In the genomic region with DNA sequence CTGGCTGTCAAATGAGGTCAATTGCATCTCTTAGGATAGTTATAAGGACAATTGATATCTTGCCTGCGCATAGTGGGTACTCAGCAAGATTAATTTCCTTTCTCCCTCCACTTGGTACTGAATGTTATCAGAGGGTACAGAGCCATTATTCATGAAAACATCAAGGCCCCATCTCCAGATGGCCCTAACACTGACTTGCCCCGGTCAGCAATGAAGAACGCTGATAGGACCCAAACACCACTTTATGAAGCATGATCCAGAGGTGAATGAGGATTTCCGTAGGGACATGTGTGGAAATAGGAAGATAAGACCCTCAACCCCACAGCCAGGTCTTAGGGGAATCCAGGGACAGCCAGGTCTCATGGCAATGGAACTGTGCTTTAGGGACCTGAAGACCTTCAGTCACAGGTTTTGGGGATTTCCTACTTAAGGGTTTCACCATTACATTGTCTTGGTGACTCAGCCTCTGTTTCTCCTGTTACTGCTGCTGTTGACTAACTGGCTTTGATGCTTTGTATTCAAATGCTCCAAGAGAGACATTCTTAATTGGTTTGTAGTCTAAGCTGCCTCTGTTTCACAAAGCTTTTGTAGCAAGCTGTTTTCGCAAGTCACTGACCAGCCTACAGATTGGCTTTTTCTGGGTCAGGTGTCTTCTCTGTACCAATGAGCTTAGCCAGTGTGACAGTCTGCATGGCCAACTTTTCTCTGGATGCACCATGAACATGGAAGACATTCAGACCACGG, we compare ENCODE assay signal across 13 cellular contexts. TPM values are rescaled to one million over a fixed set of nuclear protein-coding genes. Genes with fewer than 3 reads are reported as not detected.
DNase-seq lines count a peak whose midpoint lies in the region; ATAC-seq, FAIRE-seq and TF ChIP-seq lines count a peak whose summit lies in the region.
"Had no signal": no experiment of that assay in that cellular context is flagged by ENCODE, and none has a peak within 500 bp of the region (broad histone marks: within the 10 kb centered on the region; RNA-seq: fewer than 3 reads in every experiment).

No MANE protein-coding gene starts in this region.

- no peak for TF ChIP-seq CTCF in GM12865 (IDR thresholded peaks at IDR 0.05; ENCODE audit: insufficient read depth, low read depth, low read length, missing control alignments)
- TF ChIP-seq CTCF in keratinocyte (optimal IDR thresholded peaks at IDR 0.05 in 1 of 3, IDR thresholded peaks at IDR 0.05 in 1 of 3, conservative IDR thresholded peaks at IDR 0.05 in 1 of 3; ENCODE audit: extremely low read depth in 1 of 3, insufficient read depth in 2 of 3, low read length in 3 of 3): no peak
- TF ChIP-seq CTCF in Caco-2 (IDR thresholded peaks at IDR 0.05; ENCODE audit: insufficient read depth in 1 of 2, low read depth in 1 of 2, low read length in 1 of 2, severe bottlenecking in 1 of 2, unreplicated experiment in 1 of 2): no peak

- POLR2A ChIA-PET in Caco-2 (lab: Charles Lee): no interaction called here

- H3K36me3 Mint-ChIP-seq in Caco-2 (ENCODE audit: insufficient read depth, unreplicated experiment): peaks cover 5% of the 10 kb centered on the region

- H3K36me3 ChIP-seq in keratinocyte (ENCODE audit: control insufficient read depth in 2 of 2, extremely low read depth in 1 of 2, insufficient read depth in 2 of 2, low read length in 2 of 2) (no peaks in the 10 kb centered on the region), Caco-2 (ENCODE audit: control insufficient read depth, insufficient read depth, low read length) (no peaks in the 10 kb centered on the region)
- H3K36me3 ChIP-seq: upper lobe of right lung had no signal

- H3K79me2 ChIP-seq in keratinocyte (ENCODE audit: control insufficient read depth, insufficient read depth, low read length): no peaks in the 10 kb centered on the region

- H3K9me3 Mint-ChIP-seq in Caco-2 (ENCODE audit: unreplicated experiment): peaks cover 12% of the 10 kb centered on the region

- H3K4me2 ChIP-seq in keratinocyte (ENCODE audit: control insufficient read depth, extremely low read depth, insufficient read depth, low read depth, low read length): no peak overlapping the region
- H3K4me2 ChIP-seq: PC-9 had no signal

- intact Hi-C loops in Caco-2 (cut with micrococcal nuclease; ENCODE audit: unreplicated experiment): no loop called here

- no peaks in the 10 kb centered on the region for H3K27me3 ChIP-seq in keratinocyte (ENCODE audit: control insufficient read depth, extremely low read depth, insufficient read depth, low read length)
- no peaks in the 10 kb centered on the region for H3K27me3 ChIP-seq in Caco-2 (replicated peaks; ENCODE audit: control insufficient read depth, insufficient read depth, low read length)
- H3K27me3 ChIP-seq: upper lobe of right lung had no signal

- no peaks in the 10 kb centered on the region for H3K9me3 ChIP-seq in keratinocyte (ENCODE audit: control insufficient read depth, low read depth, low read length)
- no peaks in the 10 kb centered on the region for H3K9me3 ChIP-seq in Caco-2
- H3K9me3 ChIP-seq: upper lobe of right lung had no signal

- no peaks in the 10 kb centered on the region for H3K27me3 Mint-ChIP-seq in Caco-2 (ENCODE audit: insufficient read depth, unreplicated experiment)

- H3K4me3 ChIP-seq in GM12865 (ENCODE audit: low read depth, low read length) (no peak overlapping the region), keratinocyte (ENCODE audit: control insufficient read depth in 2 of 3, extremely low read depth in 1 of 3, insufficient read depth in 2 of 3, low read depth in 1 of 3, low read length in 3 of 3) (no peak overlapping the region), Caco-2 (ENCODE audit: low read depth, low read length) (no peak overlapping the region)
- H3K4me3 ChIP-seq: lung, PC-9, skin epidermis, upper lobe of right lung had no signal

- H3K4me3 Mint-ChIP-seq in Caco-2 (ENCODE audit: unreplicated experiment): no peak overlapping the region

- DNase-seq in GM12865 (ENCODE audit: low read depth) (peak; percentile 69), keratinocyte (ENCODE audit: low read depth, low spot score) (no peak), iPS-NIHi11 (ENCODE audit: low spot score) (no peak), Caco-2 (no peak), putamen (ENCODE audit: low spot score) (no peak), anterior cingulate cortex (lab: John Stamatoyannopoulos, UW) (no peak)
- DNase-seq in activated CD4-positive, alpha-beta T cell treated with anti-CD3 and anti-CD28 coated beads, Interleukin-2, amount 50 U/mL, for 24 hours (ENCODE audit: low read depth in 1 of 2, low spot score in 1 of 2): peak; percentile 1 to 37
- DNase-seq: DND-41, upper lobe of right lung had no signal

- dilution Hi-C loops in keratinocyte (cut with MboI; ENCODE audit: extremely low pct_ligation_motif_present, low sequenced_read_pairs): no loop called here

- peak; percentile 67 for ATAC-seq in GM21619 (IDR thresholded peaks at IDR 0.05; ENCODE audit: unreplicated experiment)
- ATAC-seq: upper lobe of right lung had no signal

- H2AFZ ChIP-seq in keratinocyte (ENCODE audit: control insufficient read depth, low read length): no peak overlapping the region
- H2AFZ ChIP-seq: PC-9 had no signal

- CTCF ChIA-PET in Caco-2 (lab: Charles Lee): no interaction called here

- no peak overlapping the region for H3K27ac Mint-ChIP-seq in Caco-2 (ENCODE audit: unreplicated experiment)

- peak overlapping the region; percentile 34 for H3K27ac ChIP-seq in keratinocyte (ENCODE audit: control insufficient read depth, insufficient read depth, low read length)
- H3K27ac ChIP-seq: PC-9, skin epidermis, upper lobe of right lung had no signal

- no peak for FAIRE-seq in keratinocyte (lab: Jason Lieb, UNC)

- peaks cover 11% of the 10 kb centered on the region for H3K4me1 ChIP-seq in keratinocyte (ENCODE audit: control insufficient read depth, extremely low read depth, insufficient read depth, low read length)
- H3K4me1 ChIP-seq in Caco-2: peaks cover 14% of the 10 kb centered on the region
- H3K4me1 ChIP-seq: upper lobe of right lung had no signal

- H4K20me1 ChIP-seq in keratinocyte (ENCODE audit: control insufficient read depth, extremely low read depth, insufficient read depth, low read length): peaks cover 4% of the 10 kb centered on the region

- H3K4me1 Mint-ChIP-seq in Caco-2 (ENCODE audit: low read depth, unreplicated experiment): peaks cover 24% of the 10 kb centered on the region

- BruUV-seq in Caco-2 (replicated peaks; lab: Mats Ljungman, UMichigan): no TSS peak

- no peaks in the 10 kb centered on the region for H3K9me1 ChIP-seq in keratinocyte (ENCODE audit: control insufficient read depth, extremely low read depth, insufficient read depth, low read length)

- H3K9ac ChIP-seq in keratinocyte (ENCODE audit: control insufficient read depth, extremely low read depth, insufficient read depth, low read length): no peak overlapping the region

RNA-seq across cellular contexts. Expression of a gene that starts 35.3 kb away (rescaled TPM):
- polyA plus RNA-seq in keratinocyte: 0.05 to 0.18 TPM (median 0.14 TPM) in 3 replicates
- 0.29 TPM for polyA plus RNA-seq in keratinocyte (2011; ENCODE audit: low read depth)
- 0.06 and 0.09 TPM in 2 replicates for polyA plus RNA-seq in keratinocyte (2011; cell fraction: cytosol; rRNA removed)
- polyA plus RNA-seq in keratinocyte (2011; cell fraction: nucleus; rRNA removed): 0.28 TPM in 1 of 2 replicates, not detected in the other
- not detected in 2 replicates for polyA plus RNA-seq in keratinocyte (2012; ENCODE audit: low replicate concordance)
- polyA minus RNA-seq in keratinocyte: 1.2 TPM in 1 of 3 replicates, not detected in the others
- polyA minus RNA-seq in keratinocyte (2011; cell fraction: cytosol; rRNA and poly(A)+ RNA removed): not detected
- polyA minus RNA-seq in keratinocyte (2011; cell fraction: nucleus; rRNA and poly(A)+ RNA removed): not detected in 2 replicates
- 85.6 and 89.4 TPM in 2 replicates for total RNA-seq in Caco-2 (2022)
- total RNA-seq: PC-9 had no signal

Comparison
In these comparisons a context has a peak if more than half of its experiments do, and no peak if none do; other contexts are left out.
1. DNase-seq: peak in GM12865 (single experiment) and activated CD4-positive, alpha-beta T cell treated with anti-CD3 and anti-CD28 coated beads, Interleukin-2, amount 50 U/mL, for 24 hours (2 of 2); none in keratinocyte (single experiment), iPS-NIHi11 (single experiment), Caco-2 (0 of 2), putamen (single experiment) and anterior cingulate cortex (0 of 58).